In the genomic region with DNA sequence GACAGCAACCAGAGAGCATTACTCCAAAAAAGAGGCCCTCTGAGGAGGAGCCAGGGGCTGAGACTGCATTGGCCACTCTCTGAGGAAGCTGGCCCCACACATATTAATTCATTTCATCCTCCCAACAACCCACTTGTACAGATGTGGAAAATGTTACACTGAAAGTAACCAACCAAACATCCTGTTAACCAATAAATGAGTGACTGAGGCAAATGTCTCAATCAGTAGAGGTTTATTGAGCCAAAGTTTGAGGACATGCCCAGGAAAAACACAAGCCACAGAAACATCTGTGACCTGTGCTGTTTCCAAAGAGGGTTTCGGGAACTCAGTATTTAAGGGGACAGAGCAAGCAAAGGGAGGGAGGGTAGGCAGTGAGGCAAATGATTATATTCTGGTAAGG, we compare ENCODE assay signal across 1 cellular context.
TF ChIP-seq lines count a peak whose summit lies in the region.

No MANE protein-coding gene starts in this region.

TF ChIP-seq in WTC11, 78 proteins besides CTCF, POLR2A, EP300 and RAD21 (continued from another document):
- TF ChIP-seq, protein P1, sequence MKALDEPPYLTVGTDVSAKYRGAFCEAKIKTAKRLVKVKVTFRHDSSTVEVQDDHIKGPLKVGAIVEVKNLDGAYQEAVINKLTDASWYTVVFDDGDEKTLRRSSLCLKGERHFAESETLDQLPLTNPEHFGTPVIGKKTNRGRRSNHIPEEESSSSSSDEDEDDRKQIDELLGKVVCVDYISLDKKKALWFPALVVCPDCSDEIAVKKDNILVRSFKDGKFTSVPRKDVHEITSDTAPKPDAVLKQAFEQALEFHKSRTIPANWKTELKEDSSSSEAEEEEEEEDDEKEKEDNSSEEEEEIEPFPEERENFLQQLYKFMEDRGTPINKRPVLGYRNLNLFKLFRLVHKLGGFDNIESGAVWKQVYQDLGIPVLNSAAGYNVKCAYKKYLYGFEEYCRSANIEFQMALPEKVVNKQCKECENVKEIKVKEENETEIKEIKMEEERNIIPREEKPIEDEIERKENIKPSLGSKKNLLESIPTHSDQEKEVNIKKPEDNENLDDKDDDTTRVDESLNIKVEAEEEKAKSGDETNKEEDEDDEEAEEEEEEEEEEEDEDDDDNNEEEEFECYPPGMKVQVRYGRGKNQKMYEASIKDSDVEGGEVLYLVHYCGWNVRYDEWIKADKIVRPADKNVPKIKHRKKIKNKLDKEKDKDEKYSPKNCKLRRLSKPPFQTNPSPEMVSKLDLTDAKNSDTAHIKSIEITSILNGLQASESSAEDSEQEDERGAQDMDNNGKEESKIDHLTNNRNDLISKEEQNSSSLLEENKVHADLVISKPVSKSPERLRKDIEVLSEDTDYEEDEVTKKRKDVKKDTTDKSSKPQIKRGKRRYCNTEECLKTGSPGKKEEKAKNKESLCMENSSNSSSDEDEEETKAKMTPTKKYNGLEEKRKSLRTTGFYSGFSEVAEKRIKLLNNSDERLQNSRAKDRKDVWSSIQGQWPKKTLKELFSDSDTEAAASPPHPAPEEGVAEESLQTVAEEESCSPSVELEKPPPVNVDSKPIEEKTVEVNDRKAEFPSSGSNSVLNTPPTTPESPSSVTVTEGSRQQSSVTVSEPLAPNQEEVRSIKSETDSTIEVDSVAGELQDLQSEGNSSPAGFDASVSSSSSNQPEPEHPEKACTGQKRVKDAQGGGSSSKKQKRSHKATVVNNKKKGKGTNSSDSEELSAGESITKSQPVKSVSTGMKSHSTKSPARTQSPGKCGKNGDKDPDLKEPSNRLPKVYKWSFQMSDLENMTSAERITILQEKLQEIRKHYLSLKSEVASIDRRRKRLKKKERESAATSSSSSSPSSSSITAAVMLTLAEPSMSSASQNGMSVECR (CRISPR knock-in tag; IDR thresholded peaks at IDR 0.05; ENCODE audit: borderline replicate concordance): no peak
- TF ChIP-seq AFF4 (CRISPR knock-in tag; IDR thresholded peaks at IDR 0.05; ENCODE audit: borderline replicate concordance) (no peak), ZNF232 (CRISPR knock-in tag; IDR thresholded peaks at IDR 0.05) (no peak), TEAD4 (CRISPR knock-in tag; IDR thresholded peaks at IDR 0.05) (no peak), MLX (CRISPR knock-in tag; IDR thresholded peaks at IDR 0.05) (no peak), IRF2 (CRISPR knock-in tag; IDR thresholded peaks at IDR 0.05; ENCODE audit: borderline replicate concordance, low read depth) (no peak), NR2C2 (CRISPR knock-in tag; IDR thresholded peaks at IDR 0.05) (no peak)
- TF ChIP-seq, protein P2, sequence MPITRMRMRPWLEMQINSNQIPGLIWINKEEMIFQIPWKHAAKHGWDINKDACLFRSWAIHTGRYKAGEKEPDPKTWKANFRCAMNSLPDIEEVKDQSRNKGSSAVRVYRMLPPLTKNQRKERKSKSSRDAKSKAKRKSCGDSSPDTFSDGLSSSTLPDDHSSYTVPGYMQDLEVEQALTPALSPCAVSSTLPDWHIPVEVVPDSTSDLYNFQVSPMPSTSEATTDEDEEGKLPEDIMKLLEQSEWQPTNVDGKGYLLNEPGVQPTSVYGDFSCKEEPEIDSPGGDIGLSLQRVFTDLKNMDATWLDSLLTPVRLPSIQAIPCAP (CRISPR knock-in tag; IDR thresholded peaks at IDR 0.05): no peak
